In genomic region chrX:130174051-130174704, GRCh38 we compare ENCODE assay signal across 1 cellular context.
TF ChIP-seq lines count a peak whose summit lies in the region.

No MANE protein-coding gene starts in this region.

TF ChIP-seq in GM12878, 131 proteins besides CTCF, POLR2A, EP300 and RAD21 (continued from another document):
- no peak for TF ChIP-seq PRDM15 (CRISPR knock-in tag; IDR thresholded peaks at IDR 0.05)
- no peak for TF ChIP-seq PAX8 (IDR thresholded peaks at IDR 0.05)
- TF ChIP-seq, protein P1, sequence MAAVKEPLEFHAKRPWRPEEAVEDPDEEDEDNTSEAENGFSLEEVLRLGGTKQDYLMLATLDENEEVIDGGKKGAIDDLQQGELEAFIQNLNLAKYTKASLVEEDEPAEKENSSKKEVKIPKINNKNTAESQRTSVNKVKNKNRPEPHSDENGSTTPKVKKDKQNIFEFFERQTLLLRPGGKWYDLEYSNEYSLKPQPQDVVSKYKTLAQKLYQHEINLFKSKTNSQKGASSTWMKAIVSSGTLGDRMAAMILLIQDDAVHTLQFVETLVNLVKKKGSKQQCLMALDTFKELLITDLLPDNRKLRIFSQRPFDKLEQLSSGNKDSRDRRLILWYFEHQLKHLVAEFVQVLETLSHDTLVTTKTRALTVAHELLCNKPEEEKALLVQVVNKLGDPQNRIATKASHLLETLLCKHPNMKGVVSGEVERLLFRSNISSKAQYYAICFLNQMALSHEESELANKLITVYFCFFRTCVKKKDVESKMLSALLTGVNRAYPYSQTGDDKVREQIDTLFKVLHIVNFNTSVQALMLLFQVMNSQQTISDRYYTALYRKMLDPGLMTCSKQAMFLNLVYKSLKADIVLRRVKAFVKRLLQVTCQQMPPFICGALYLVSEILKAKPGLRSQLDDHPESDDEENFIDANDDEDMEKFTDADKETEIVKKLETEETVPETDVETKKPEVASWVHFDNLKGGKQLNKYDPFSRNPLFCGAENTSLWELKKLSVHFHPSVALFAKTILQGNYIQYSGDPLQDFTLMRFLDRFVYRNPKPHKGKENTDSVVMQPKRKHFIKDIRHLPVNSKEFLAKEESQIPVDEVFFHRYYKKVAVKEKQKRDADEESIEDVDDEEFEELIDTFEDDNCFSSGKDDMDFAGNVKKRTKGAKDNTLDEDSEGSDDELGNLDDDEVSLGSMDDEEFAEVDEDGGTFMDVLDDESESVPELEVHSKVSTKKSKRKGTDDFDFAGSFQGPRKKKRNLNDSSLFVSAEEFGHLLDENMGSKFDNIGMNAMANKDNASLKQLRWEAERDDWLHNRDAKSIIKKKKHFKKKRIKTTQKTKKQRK (IDR thresholded peaks at IDR 0.05; ENCODE audit: low read depth, low read length) = no peak
